In the genomic region with DNA sequence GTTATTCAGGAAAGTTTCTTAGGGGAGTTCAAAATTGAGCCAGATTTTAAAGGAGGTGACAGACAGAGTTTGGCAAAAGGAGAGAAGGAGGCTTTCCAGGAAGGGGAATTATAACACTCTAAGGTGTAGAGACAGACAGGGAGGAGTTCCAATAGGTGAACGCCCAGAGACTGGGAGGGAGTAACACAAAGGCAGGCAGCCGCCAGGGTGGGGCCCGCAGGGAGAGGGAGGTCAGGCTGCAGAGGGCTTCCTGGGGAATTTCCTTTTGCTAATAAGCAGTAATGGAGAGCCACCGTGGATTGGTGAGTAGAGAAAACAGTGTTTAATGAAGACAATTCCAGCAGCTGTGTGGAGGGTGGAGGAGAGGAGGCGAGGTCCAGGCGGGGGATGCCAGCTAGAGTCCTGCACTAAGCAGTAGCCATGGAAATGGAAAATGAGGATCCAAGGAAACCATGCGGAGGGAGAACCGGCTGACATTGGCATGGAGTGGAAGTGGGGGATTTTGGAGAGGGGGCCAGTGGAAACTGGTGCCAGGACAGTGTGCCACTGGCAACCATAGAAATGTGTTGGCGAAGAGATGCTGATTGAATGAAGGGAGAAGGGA, we compare ENCODE assay signal across 27 cellular contexts. TPM values are rescaled to one million over a fixed set of nuclear protein-coding genes. Genes with fewer than 3 reads are reported as not detected.
A peak's percentile ranks its signal among the peaks of the same experiment; 100 is the strongest.
DNase-seq lines count a peak whose midpoint lies in the region; ATAC-seq and TF ChIP-seq lines count a peak whose summit lies in the region.
"Had no signal": no experiment of that assay in that cellular context is flagged by ENCODE, and none has a peak within 500 bp of the region (broad histone marks: within the 10 kb centered on the region; RNA-seq: fewer than 3 reads in every experiment).

No MANE protein-coding gene starts in this region.

- no peaks in the 10 kb centered on the region for H3K36me3 ChIP-seq in heart left ventricle
- H3K36me3 ChIP-seq: BE2C, cardiac muscle cell had no signal

- H3K4me3 Mint-ChIP-seq in brain = peak overlapping the region in 3 of 5 experiments; percentile 18 to 39 (median 30)
- no peak overlapping the region for H3K4me3 Mint-ChIP-seq in activated CD8-positive, alpha-beta memory T cell treated with anti-CD3 and anti-CD28 coated beads, Interleukin-2, amount 10 ng/mL, durations not matched to agents 7 days and 5 days
- H3K4me3 Mint-ChIP-seq: activated CD4-positive, alpha-beta T cell treated with anti-CD3 and anti-CD28 coated beads, Interleukin-2, amount 10 ng/mL, durations not matched to agents 7 days and 5 days; activated T-helper 1 cell treated with anti-CD3 and anti-CD28 coated beads, Interleukin-12 subunit alpha, Interleukin-12 subunit beta, Interleukin-2, Interleukin-4 antibody, amounts not matched to agents 30 ng/mL and 10 ng/mL and 1 ng/mL, durations not matched to agents 14 hours and 24 hours and 36 hours; T-helper 2 cell treated with Interferon-gamma antibody and Interleukin-4, amounts not matched to agents 5 μg/mL and 100 μg/mL, for 36 hours had no signal

- CTCF ChIA-PET in activated CD8-positive, alpha-beta memory T cell treated with anti-CD3 and anti-CD28 coated beads, Interleukin-2, amount 10 ng/mL, durations not matched to agents 7 days and 5 days (lab: Charles Lee) = no interaction called here

- H3K27me3 ChIP-seq in heart left ventricle = peaks cover 0 to 30% (median 0%) of the 10 kb centered on the region in 9 donors
- H3K27me3 ChIP-seq: cardiac muscle cell had no signal

- H3K36me3 Mint-ChIP-seq in brain = peaks cover 36% of the 10 kb centered on the region
- no peaks in the 10 kb centered on the region for H3K36me3 Mint-ChIP-seq in activated CD8-positive, alpha-beta memory T cell treated with anti-CD3 and anti-CD28 coated beads, Interleukin-2, amount 10 ng/mL, durations not matched to agents 7 days and 5 days
- H3K36me3 Mint-ChIP-seq: activated naive CD4-positive, alpha-beta T cell treated with anti-CD3 and anti-CD28 coated beads, Interleukin-2, amount 50 U/mL, for 72 hours had no signal

- DNase-seq in heart left ventricle (peak in 3 of 5 donors; percentile 30 to 54 (median 48)), Right ventricle myocardium inferior (ENCODE audit: missing footprints) (no peak), left colon (peak; percentile 48 to 59), superior temporal gyrus (ENCODE audit: extremely low spot score) (peak; percentile 41)
- DNase-seq in stimulated activated CD4-positive, alpha-beta T cell treated with anti-CD3 and anti-CD28 coated beads, Interleukin-2, amount 100 ng/mL, for 48 hours = no peak
- DNase-seq in activated CD8-positive, alpha-beta memory T cell treated with anti-CD3 and anti-CD28 coated beads, Interleukin-2, amount 10 ng/mL, durations not matched to agents 7 days and 5 days = no peak
- DNase-seq: activated CD4-positive, alpha-beta T cell treated with anti-CD3 and anti-CD28 coated beads, Interleukin-2, amount 10 ng/mL, durations not matched to agents 7 days and 5 days; BE2C; DND-41; glutamatergic neuron; HCEC 1CT; Karpas-422; NCI-H1694 treated with DMSO at 0.1 percent for 48 hours; NCI-H82 had no signal

- peaks cover 3% of the 10 kb centered on the region for H3K27me3 Mint-ChIP-seq in brain
- H3K27me3 Mint-ChIP-seq in activated CD8-positive, alpha-beta memory T cell treated with anti-CD3 and anti-CD28 coated beads, Interleukin-2, amount 10 ng/mL, durations not matched to agents 7 days and 5 days = peaks cover 7% of the 10 kb centered on the region
- H3K27me3 Mint-ChIP-seq: activated CD4-positive, alpha-beta T cell treated with anti-CD3 and anti-CD28 coated beads, Interleukin-2, amount 10 ng/mL, durations not matched to agents 7 days and 5 days had no signal

- TF ChIP-seq POLR2A in heart left ventricle (IDR thresholded peaks at IDR 0.05) = no peak

- no peaks in the 10 kb centered on the region for H3K9me3 ChIP-seq in heart left ventricle
- H3K9me3 ChIP-seq: BE2C had no signal

- peak; percentile 51 to 89 (median 71) for ATAC-seq in heart left ventricle
- ATAC-seq in Right ventricle myocardium inferior = no peak
- ATAC-seq in left colon = peak; percentile 100
- ATAC-seq in activated CD8-positive, alpha-beta memory T cell treated with anti-CD3 and anti-CD28 coated beads, Interleukin-2, amount 10 ng/mL, durations not matched to agents 7 days and 5 days = no peak
- no peak for ATAC-seq in GM21576 (IDR thresholded peaks at IDR 0.05; ENCODE audit: unreplicated experiment)
- ATAC-seq: activated naive CD4-positive, alpha-beta T cell treated with anti-CD3 and anti-CD28 coated beads, Interleukin-2, amount 50 U/mL, for 72 hours; GM12878; SK-N-SH treated with all-trans-retinoic acid at 6 μM for 48 hours had no signal

- no peak for TF ChIP-seq CTCF in heart left ventricle (IDR thresholded peaks at IDR 0.05)
- no peak for TF ChIP-seq CTCF in brain (conservative IDR thresholded peaks at IDR 0.05)

- peaks cover 0 to 6% (median 0%) of the 10 kb centered on the region in 12 donors for H3K4me1 ChIP-seq in heart left ventricle
- H3K4me1 ChIP-seq: BE2C had no signal

- peaks cover 44% of the 10 kb centered on the region for H3K4me1 Mint-ChIP-seq in brain
- no peaks in the 10 kb centered on the region for H3K4me1 Mint-ChIP-seq in activated CD8-positive, alpha-beta memory T cell treated with anti-CD3 and anti-CD28 coated beads, Interleukin-2, amount 10 ng/mL, durations not matched to agents 7 days and 5 days
- H3K4me1 Mint-ChIP-seq: activated CD4-positive, alpha-beta T cell treated with anti-CD3 and anti-CD28 coated beads, Interleukin-2, amount 10 ng/mL, durations not matched to agents 7 days and 5 days had no signal

- intact Hi-C loops in heart left ventricle (cut with DNase I) (no loop called here), Right ventricle myocardium inferior (cut with DNase I) (no loop called here), left colon (cut with DNase I, micrococcal nuclease) (no loop called here)

- no peaks in the 10 kb centered on the region for H3K9me3 Mint-ChIP-seq in brain
- H3K9me3 Mint-ChIP-seq in activated CD8-positive, alpha-beta memory T cell treated with anti-CD3 and anti-CD28 coated beads, Interleukin-2, amount 10 ng/mL, durations not matched to agents 7 days and 5 days (ENCODE audit: low read depth) = no peaks in the 10 kb centered on the region
- H3K9me3 Mint-ChIP-seq: activated CD4-positive, alpha-beta T cell treated with anti-CD3 and anti-CD28 coated beads, Interleukin-2, amount 10 ng/mL, durations not matched to agents 7 days and 5 days; activated naive CD4-positive, alpha-beta T cell treated with anti-CD3 and anti-CD28 coated beads, Interleukin-2, amount 50 U/mL, for 72 hours; activated T-helper 1 cell treated with anti-CD3 and anti-CD28 coated beads, Interleukin-12 subunit alpha, Interleukin-12 subunit beta, Interleukin-2, Interleukin-4 antibody, amounts not matched to agents 30 ng/mL and 10 ng/mL and 1 ng/mL, durations not matched to agents 14 hours and 24 hours and 36 hours; T-helper 2 cell treated with Interferon-gamma antibody and Interleukin-4, amounts not matched to agents 5 μg/mL and 100 μg/mL, for 36 hours had no signal

- no peak overlapping the region for H3K4me3 ChIP-seq in heart left ventricle
- H3K4me3 ChIP-seq: cardiac muscle cell, GM12878 had no signal

- peak overlapping the region in 4 of 5 experiments; percentile 1 to 72 (median 42) for H3K27ac Mint-ChIP-seq in brain
- H3K27ac Mint-ChIP-seq in activated CD8-positive, alpha-beta memory T cell treated with anti-CD3 and anti-CD28 coated beads, Interleukin-2, amount 10 ng/mL, durations not matched to agents 7 days and 5 days = no peak overlapping the region
- H3K27ac Mint-ChIP-seq: activated CD4-positive, alpha-beta T cell treated with anti-CD3 and anti-CD28 coated beads, Interleukin-2, amount 10 ng/mL, durations not matched to agents 7 days and 5 days; activated naive CD4-positive, alpha-beta T cell treated with anti-CD3 and anti-CD28 coated beads, Interleukin-2, amount 50 U/mL, for 72 hours; activated T-helper 1 cell treated with anti-CD3 and anti-CD28 coated beads, Interleukin-12 subunit alpha, Interleukin-12 subunit beta, Interleukin-2, Interleukin-4 antibody, amounts not matched to agents 30 ng/mL and 10 ng/mL and 1 ng/mL, durations not matched to agents 14 hours and 24 hours and 36 hours; progenitor cell of endocrine pancreas; T-helper 2 cell treated with Interferon-gamma antibody and Interleukin-4, amounts not matched to agents 5 μg/mL and 100 μg/mL, for 36 hours had no signal

- 56 to 67% (median 59%) methylated on average over 9 of the region's 9 CpGs for WGBS in heart left ventricle, 4 donors

- H3K27ac ChIP-seq in heart left ventricle = no peak overlapping the region
- H3K27ac ChIP-seq: cardiac muscle cell, HL-60, RWPE1, VCaP had no signal

RNA-seq across cellular contexts. Expression of a gene that starts 22.2 kb away (rescaled TPM):
- total RNA-seq in heart left ventricle (under 1 TPM in 4 of 9 donors, not detected in 5; under 0.01 to 0.54 (median 0.07) TPM), Right ventricle myocardium inferior (not detected), left colon (1 to 10 TPM in 1 of 2 donors, under 1 TPM in 1; 0.78 to 1.4 TPM)
- polyA plus RNA-seq in heart left ventricle (under 1 TPM; under 0.01 to 0.01 TPM), brain (ENCODE audit: insufficient read depth, low read depth, low replicate concordance) (0.61 TPM)
- total RNA-seq in activated CD8-positive, alpha-beta memory T cell treated with anti-CD3 and anti-CD28 coated beads, Interleukin-2, amount 10 ng/mL, durations not matched to agents 7 days and 5 days = not detected
- total RNA-seq: activated CD4-positive, alpha-beta T cell treated with anti-CD3 and anti-CD28 coated beads, Interleukin-2, amount 10 ng/mL, durations not matched to agents 7 days and 5 days; activated naive CD4-positive, alpha-beta T cell treated with anti-CD3 and anti-CD28 coated beads, Interleukin-2, amount 50 U/mL, for 72 hours; activated T-helper 1 cell treated with anti-CD3 and anti-CD28 coated beads, Interleukin-12 subunit alpha, Interleukin-12 subunit beta, Interleukin-2, Interleukin-4 antibody, amounts not matched to agents 30 ng/mL and 10 ng/mL and 1 ng/mL, durations not matched to agents 14 hours and 24 hours and 36 hours; endothelial cell of umbilical vein; GM12878; progenitor cell of endocrine pancreas had no signal
- polyA plus RNA-seq: cardiac muscle cell, endothelial cell of umbilical vein had no signal

Comparison
In these comparisons a context has a peak if more than half of its experiments do, and no peak if none do; other contexts are left out.
1. ATAC-seq: peak in heart left ventricle (4 of 4) and left colon (single experiment); none in Right ventricle myocardium inferior (single experiment), activated CD8-positive, alpha-beta memory T cell treated with anti-CD3 and anti-CD28 coated beads, Interleukin-2, amount 10 ng/mL, durations not matched to agents 7 days and 5 days (single experiment) and GM21576 (single experiment).
2. DNase-seq: peak in heart left ventricle (3 of 5), left colon (2 of 2) and superior temporal gyrus (single experiment); none in Right ventricle myocardium inferior (single experiment), stimulated activated CD4-positive, alpha-beta T cell treated with anti-CD3 and anti-CD28 coated beads, Interleukin-2, amount 100 ng/mL, for 48 hours (0 of 2) and activated CD8-positive, alpha-beta memory T cell treated with anti-CD3 and anti-CD28 coated beads, Interleukin-2, amount 10 ng/mL, durations not matched to agents 7 days and 5 days (single experiment).